Comparison of ENCODE assay signal across 9 cellular contexts in the genomic region with DNA sequence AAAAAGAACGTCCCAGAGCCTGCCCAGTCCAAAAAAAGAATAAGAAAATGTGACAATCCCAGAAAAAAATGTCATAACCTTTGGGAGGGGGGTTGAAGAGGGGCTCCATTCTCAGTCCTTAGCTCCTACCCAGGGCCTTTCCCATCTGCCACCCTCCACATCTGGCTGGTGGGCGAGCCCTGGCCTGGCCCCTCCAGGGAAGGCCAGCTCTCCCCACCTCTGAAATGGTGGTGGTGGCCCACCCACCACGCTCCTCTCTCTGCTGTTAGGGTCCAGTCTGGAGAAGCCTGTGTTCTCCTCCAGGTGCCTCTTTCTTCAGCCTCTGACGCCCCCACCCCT. TPM values are rescaled to one million over a fixed set of nuclear protein-coding genes. Genes with fewer than 3 reads are reported as not detected.
DNase-seq lines count a peak whose midpoint lies in the region; ATAC-seq and TF ChIP-seq lines count a peak whose summit lies in the region.
"Had no signal": no experiment of that assay in that cellular context is flagged by ENCODE, and none has a peak within 500 bp of the region (broad histone marks: within the 10 kb centered on the region; RNA-seq: fewer than 3 reads in every experiment).

No MANE protein-coding gene starts in this region.

- H3K27me3 Mint-ChIP-seq in T-helper 17 cell, result no peaks in the 10 kb centered on the region

- TF ChIP-seq CTCF in GM12864 (IDR thresholded peaks at IDR 0.05; ENCODE audit: low read depth, low read length, missing control alignments), result no peak
- TF ChIP-seq CTCF in fibroblast of villous mesenchyme (IDR thresholded peaks at IDR 0.05; ENCODE audit: insufficient read depth, low read depth, low read length), result no peak
- no peak for TF ChIP-seq CTCF in sigmoid colon (IDR thresholded peaks at IDR 0.05)

- intact Hi-C loops in sigmoid colon (cut with DNase I), result no loop called here

- peaks cover 0 to 7% (median 3%) of the 10 kb centered on the region in 4 donors for H3K36me3 ChIP-seq in sigmoid colon

- H3K4me3 ChIP-seq in GM12864 (ENCODE audit: low read depth, low read length) (peak overlapping the region; percentile 92), fibroblast of villous mesenchyme (ENCODE audit: low read depth, low read length) (peak overlapping the region; percentile 80), sigmoid colon (peak overlapping the region; percentile 60 to 85 (median 70))

- H3K27ac ChIP-seq in sigmoid colon, result peak overlapping the region; percentile 70 to 81 (median 74)

- H3K9me3 ChIP-seq in T-helper 17 cell (ENCODE audit: control insufficient read depth, low read length, poor library complexity, severe bottlenecking) (no peaks in the 10 kb centered on the region), sigmoid colon (no peaks in the 10 kb centered on the region)

- peaks cover 35% of the 10 kb centered on the region for H3K4me1 Mint-ChIP-seq in T-helper 17 cell

- H3K36me3 Mint-ChIP-seq in T-helper 17 cell (ENCODE audit: low read depth), result peaks cover 3% of the 10 kb centered on the region

- DNase-seq in GM12864 (ENCODE audit: low read depth) (no peak), T-helper 17 cell (no peak), fibroblast of villous mesenchyme (ENCODE audit: low read depth) (no peak), sigmoid colon (no peak), KG1 (lab: John Stamatoyannopoulos, UW) (no peak), activated gamma-delta T cell (lab: John Stamatoyannopoulos, UW) (no peak)
- no peak for DNase-seq in effector CD4-positive, alpha-beta T cell

- TF ChIP-seq POLR2A in sigmoid colon (IDR thresholded peaks at IDR 0.05), result no peak

- H3K27ac Mint-ChIP-seq in T-helper 17 cell, result peak overlapping the region; percentile 90

- WGBS in sigmoid colon, 2 donors, result 7 to 8% methylated on average over 4 of the region's 4 CpGs

- no peak for ATAC-seq in T-helper 17 cell
- no peak for ATAC-seq in HG03135 (IDR thresholded peaks at IDR 0.05; ENCODE audit: unreplicated experiment)

- peaks cover 3 to 16% (median 3%) of the 10 kb centered on the region in 3 donors for H3K27me3 ChIP-seq in sigmoid colon

- H3K4me1 ChIP-seq in sigmoid colon, result peaks cover 0 to 29% (median 26%) of the 10 kb centered on the region in 4 donors

- H3K4me3 Mint-ChIP-seq in T-helper 17 cell, result peak overlapping the region; percentile 93

- no peak for TF ChIP-seq EP300 in sigmoid colon (IDR thresholded peaks at IDR 0.05)

RNA-seq across cellular contexts. Expression of a gene that starts 0.4 kb away (rescaled TPM):
- 10 to 100 TPM; 42.8 to 50.9 TPM for total RNA-seq in T-helper 17 cell
- 13.0 and 13.2 TPM in 2 replicates for total RNA-seq in fibroblast of villous mesenchyme
- total RNA-seq in sigmoid colon, result 10 to 100 TPM in 2 of 4 donors, 1 to 10 TPM in 2; 7.5 to 12.3 (median 10.5) TPM
- 10 to 100 TPM; 11.1 to 22.0 (median 12.6) TPM for polyA plus RNA-seq in sigmoid colon

RNA-seq across cellular contexts. Expression of a gene that starts 1.0 kb away (rescaled TPM):
- total RNA-seq in T-helper 17 cell (1 to 10 TPM; 1.4 to 2.7 TPM), fibroblast of villous mesenchyme (1.6 and 1.7 TPM in 2 replicates), sigmoid colon (1 to 10 TPM in 1 of 4 donors, under 1 TPM in 3; 0.71 to 2.2 (median 0.89) TPM)
- 1 to 10 TPM in 1 of 3 donors, under 1 TPM in 1, not detected in 1; under 0.01 to 1.0 TPM for polyA plus RNA-seq in sigmoid colon

RNA-seq across cellular contexts. Expression of a gene that starts 5.3 kb away (rescaled TPM):
- total RNA-seq in T-helper 17 cell (not detected), fibroblast of villous mesenchyme (under 0.01 TPM in 1 of 2 replicates, not detected in the other), sigmoid colon (1 to 10 TPM in 1 of 4 donors, not detected in 3; 1.5 TPM)
- polyA plus RNA-seq in sigmoid colon, result under 1 TPM in 1 of 3 donors, not detected in 2; 0.19 TPM
- total RNA-seq: T-helper 1 cell treated with Interleukin-12 subunit alpha and Interleukin-12 subunit beta and Interleukin-4 antibody, amounts not matched to agents 30 ng/mL and 1 ng/mL, for 36 hours had no signal

RNA-seq across cellular contexts. Expression of a gene that starts 15.9 kb away (rescaled TPM):
- total RNA-seq in T-helper 17 cell (10 to 100 TPM; 20.0 to 21.0 TPM), fibroblast of villous mesenchyme (20.7 and 24.2 TPM in 2 replicates), sigmoid colon (10 to 100 TPM; 41.7 to 50.5 (median 42.2) TPM)
- polyA plus RNA-seq in sigmoid colon, result 10 to 100 TPM in 2 of 3 donors, 1 to 10 TPM in 1; 2.1 to 14.0 (median 11.4) TPM

RNA-seq across cellular contexts. Expression of a gene that starts 28.5 kb away (rescaled TPM):
- total RNA-seq in T-helper 17 cell (not detected), fibroblast of villous mesenchyme (not detected in 2 replicates), sigmoid colon (not detected)
- not detected for polyA plus RNA-seq in sigmoid colon
- total RNA-seq: T-helper 1 cell treated with Interleukin-12 subunit alpha and Interleukin-12 subunit beta and Interleukin-4 antibody, amounts not matched to agents 30 ng/mL and 1 ng/mL, for 36 hours had no signal
